In genomic region chr5:112737472-112738179, GRCh38 we compare ENCODE assay signal across 8 cellular contexts. TPM values are rescaled to one million over a fixed set of nuclear protein-coding genes. Genes with fewer than 3 reads are reported as not detected.
DNase-seq lines count a peak whose midpoint lies in the region; ATAC-seq lines count a peak whose summit lies in the region.

APC (plus strand) TSS chr5:112737885; CDS start chr5:112754891, 17,006 bp downstream.

- peak within 1 kb of the TSS; percentile 82 for H3K27ac Mint-ChIP-seq in activated CD4-positive, alpha-beta T cell treated with anti-CD3 and anti-CD28 coated beads, Interleukin-2, amount 10 ng/mL, durations not matched to agents 7 days and 5 days

- DNase-seq in AG20443 (ENCODE audit: low spot score) (peak; percentile 95), NCI-H526 (lab: John Stamatoyannopoulos, UW) (peak; percentile 53 to 81), dedifferentiated amniotic fluid mesenchymal stem cell (ENCODE audit: extremely low spot score) (peak; percentile 89), left kidney (ENCODE audit: low read depth, low spot score) (peak; percentile 94)
- DNase-seq in activated CD4-positive, alpha-beta T cell treated with anti-CD3 and anti-CD28 coated beads, Interleukin-2, amount 10 ng/mL, durations not matched to agents 7 days and 5 days = peak; percentile 84
- DNase-seq in stimulated activated CD4-positive, alpha-beta T cell treated with anti-CD3 and anti-CD28 coated beads, Interleukin-1b, Interleukin-23, amount 100 ng/mL, for 4 hours (ENCODE audit: low read depth in 2 of 2) = peak; percentile 50 to 68

- no peaks in the 10 kb centered on the region for H3K9me3 Mint-ChIP-seq in activated CD4-positive, alpha-beta T cell treated with anti-CD3 and anti-CD28 coated beads, Interleukin-2, amount 10 ng/mL, durations not matched to agents 7 days and 5 days

- H3K36me3 Mint-ChIP-seq in activated CD4-positive, alpha-beta T cell treated with anti-CD3 and anti-CD28 coated beads, Interleukin-2, amount 10 ng/mL, durations not matched to agents 7 days and 5 days (ENCODE audit: low read depth) = peaks cover 3% of the 10 kb centered on the region

- H3K4me3 Mint-ChIP-seq in activated CD4-positive, alpha-beta T cell treated with anti-CD3 and anti-CD28 coated beads, Interleukin-2, amount 10 ng/mL, durations not matched to agents 7 days and 5 days = peak within 1 kb of the TSS; percentile 87

- POLR2A ChIA-PET in activated CD4-positive, alpha-beta T cell treated with anti-CD3 and anti-CD28 coated beads, Interleukin-2, amount 10 ng/mL, durations not matched to agents 7 days and 5 days (lab: Charles Lee) = no interaction called here

- CTCF ChIA-PET in activated CD4-positive, alpha-beta T cell treated with anti-CD3 and anti-CD28 coated beads, Interleukin-2, amount 10 ng/mL, durations not matched to agents 7 days and 5 days (lab: Charles Lee) = interaction anchor here (0.6 to 1.0 kb wide), 5 partner anchors 10 to 319 kb away, joined by 3 to 4 read pairs (median 3); no protein-coding TSS in a partner anchor

- ATAC-seq in GM19035 (IDR thresholded peaks at IDR 0.05; ENCODE audit: unreplicated experiment) (peak; percentile 99), HG03280 (IDR thresholded peaks at IDR 0.05; ENCODE audit: unreplicated experiment) (peak; percentile 100)

- peaks cover 12% of the 10 kb centered on the region for H3K4me1 Mint-ChIP-seq in activated CD4-positive, alpha-beta T cell treated with anti-CD3 and anti-CD28 coated beads, Interleukin-2, amount 10 ng/mL, durations not matched to agents 7 days and 5 days

- H3K27me3 Mint-ChIP-seq in activated CD4-positive, alpha-beta T cell treated with anti-CD3 and anti-CD28 coated beads, Interleukin-2, amount 10 ng/mL, durations not matched to agents 7 days and 5 days = no peaks in the 10 kb centered on the region

RNA-seq across cellular contexts. Expression of gene APC, which starts in this region (rescaled TPM):
- total RNA-seq in activated CD4-positive, alpha-beta T cell treated with anti-CD3 and anti-CD28 coated beads, Interleukin-2, amount 10 ng/mL, durations not matched to agents 7 days and 5 days = 10 to 100 TPM; 21.5 to 25.7 TPM

Comparison
In these comparisons a context has a peak if more than half of its experiments do, and no peak if none do; other contexts are left out.
1. Peak in every context shown above with its lines: DNase-seq and ATAC-seq.